In genomic region chr5:2553611-2554010, GRCh38 we compare ENCODE assay signal across 22 cellular contexts.
DNase-seq lines count a peak whose midpoint lies in the region; ATAC-seq and TF ChIP-seq lines count a peak whose summit lies in the region.
"Had no signal": no experiment of that assay in that cellular context is flagged by ENCODE, and none has a peak within 500 bp of the region (broad histone marks: within the 10 kb centered on the region; RNA-seq: fewer than 3 reads in every experiment).

No MANE protein-coding gene starts in this region.

- H3K27ac ChIP-seq in HEK293 (ENCODE audit: extremely low read depth, low read depth, low read length): no peak overlapping the region
- H3K27ac ChIP-seq: A549; BLaER1 treated with 17β-estradiol and CSF1 and Interleukin-3, amounts not matched to agents 10 nM and 100 nM had no signal

- H3K9me3 Mint-ChIP-seq in chondrocyte (ENCODE audit: low read depth): peaks cover 49% of the 10 kb centered on the region

- H3K4me1 ChIP-seq in HEK293 (ENCODE audit: control insufficient read depth, insufficient read depth, low read length): no peaks in the 10 kb centered on the region
- H3K4me1 ChIP-seq: A549; BE2C; BLaER1 treated with 17β-estradiol and CSF1 and Interleukin-3, amounts not matched to agents 10 nM and 100 nM; HAP-1 had no signal

- H3K27ac Mint-ChIP-seq in chondrocyte (ENCODE audit: unreplicated experiment): peak overlapping the region; percentile 39
- H3K27ac Mint-ChIP-seq: CD14-positive monocyte; CD4-positive, alpha-beta T cell; CD8-positive, alpha-beta memory T cell had no signal

- H3K36me3 ChIP-seq in HEK293 (ENCODE audit: control insufficient read depth in 2 of 2, insufficient read depth in 1 of 2, low read length in 2 of 2): no peaks in the 10 kb centered on the region
- H3K36me3 ChIP-seq: BE2C; BLaER1 treated with 17β-estradiol and CSF1 and Interleukin-3, amounts not matched to agents 10 nM and 100 nM; HAP-1 had no signal

- POLR2A ChIA-PET in HEK293 (lab: Yijun Ruan, JAX): no interaction called here

- H3K9me3 ChIP-seq in HEK293 (ENCODE audit: control insufficient read depth, insufficient read depth, low read depth, low read length): no peaks in the 10 kb centered on the region
- H3K9me3 ChIP-seq: BE2C, HAP-1 had no signal

- H3K4me3 ChIP-seq in HEK293 (ENCODE audit: low read depth, low read length): no peak overlapping the region
- H3K4me3 ChIP-seq: A549; BLaER1 treated with 17β-estradiol and CSF1 and Interleukin-3, amounts not matched to agents 10 nM and 100 nM; GM12878; HAP-1 had no signal

- DNase-seq in NCI-H1092 treated with DMSO at 0.1 percent for 48 hours (lab: John Stamatoyannopoulos, UW): peak; percentile 3
- DNase-seq in NCI-H1092 (lab: John Stamatoyannopoulos, UW): no peak
- DNase-seq in SW480 (ENCODE audit: low spot score): peak; percentile 22
- DNase-seq in chondrocyte (ENCODE audit: low spot score): no peak
- no peak for DNase-seq in EL
- DNase-seq: 8988T; ACHN; AML-193; BE2C; CD4-positive, alpha-beta T cell; CD8-positive, alpha-beta memory T cell; DMS 273 treated with DMSO at 0.1 percent for 48 hours; DND-41; GDM1; GOT3 had no signal

- H3K4me3 Mint-ChIP-seq in chondrocyte (ENCODE audit: unreplicated experiment): no peak overlapping the region
- H3K4me3 Mint-ChIP-seq: CD14-positive monocyte; CD4-positive, alpha-beta T cell; CD8-positive, alpha-beta memory T cell had no signal

- H3K27me3 Mint-ChIP-seq in chondrocyte (ENCODE audit: low read depth): no peaks in the 10 kb centered on the region
- H3K27me3 Mint-ChIP-seq: CD4-positive, alpha-beta T cell had no signal

- H3K36me3 Mint-ChIP-seq in chondrocyte (ENCODE audit: low read depth): peaks cover 3% of the 10 kb centered on the region
- H3K36me3 Mint-ChIP-seq: CD14-positive monocyte; CD8-positive, alpha-beta memory T cell had no signal

- CTCF ChIA-PET in HEK293 (lab: Yijun Ruan, JAX): no interaction called here

- no peaks in the 10 kb centered on the region for H3K4me1 Mint-ChIP-seq in chondrocyte (ENCODE audit: low read depth)
- H3K4me1 Mint-ChIP-seq: CD14-positive monocyte; CD8-positive, alpha-beta memory T cell had no signal

- ATAC-seq in GM21360 (IDR thresholded peaks at IDR 0.05; ENCODE audit: unreplicated experiment): no peak
- ATAC-seq: A549, GM12878 had no signal

- TF ChIP-seq CTCF in HEK293 (tag by site-specific recombination; IDR thresholded peaks at IDR 0.05): no peak
- TF ChIP-seq CTCF in chondrocyte (IDR thresholded peaks at IDR 0.05): no peak

TF ChIP-seq in HEK293, 187 proteins besides CTCF, POLR2A, EP300 and RAD21:
- TF ChIP-seq SETDB1 (IDR thresholded peaks at IDR 0.05; ENCODE audit: insufficient read length, low read length) (peak; percentile 93), ZNF791 (tag by site-specific recombination; IDR thresholded peaks at IDR 0.05) (no peak), IKZF3 (tag by site-specific recombination; IDR thresholded peaks at IDR 0.05) (no peak), ZNF341 (tag by site-specific recombination; IDR thresholded peaks at IDR 0.05; ENCODE audit: low read depth) (no peak), ZNF18 (tag by site-specific recombination; IDR thresholded peaks at IDR 0.05) (no peak), TRIM28 (IDR thresholded peaks at IDR 0.05; ENCODE audit: borderline replicate concordance, low read length) (peak; percentile 78), ZNF488 (tag by site-specific recombination; IDR thresholded peaks at IDR 0.05) (no peak)
TF ChIP-seq in HEK293: peak in this region for 2.

Comparison
In these comparisons a context has a peak if more than half of its experiments do, and no peak if none do; other contexts are left out.
1. DNase-seq: peak in NCI-H1092 treated with DMSO at 0.1 percent for 48 hours (single experiment) and SW480 (single experiment); none in NCI-H1092 (single experiment), chondrocyte (single experiment) and EL (single experiment).